Comparison of ENCODE assay signal across 8 cellular contexts in genomic region chr22:26502688-26503561, GRCh38. TPM values are rescaled to one million over a fixed set of nuclear protein-coding genes. Genes with fewer than 3 reads are reported as not detected.
DNase-seq lines count a peak whose midpoint lies in the region; ATAC-seq and TF ChIP-seq lines count a peak whose summit lies in the region.

No MANE protein-coding gene starts in this region.

- no peaks in the 10 kb centered on the region for H4K20me1 ChIP-seq in osteoblast (ENCODE audit: insufficient read depth, low read length)

- H3K36me3 ChIP-seq in osteoblast (ENCODE audit: insufficient read depth, low read length), result peaks cover 85% of the 10 kb centered on the region

- H3K27ac ChIP-seq in osteoblast (ENCODE audit: low read depth, low read length), result no peak overlapping the region

- peaks cover 9% of the 10 kb centered on the region for H3K4me1 ChIP-seq in osteoblast (ENCODE audit: insufficient read depth, low read length)

- no peaks in the 10 kb centered on the region for H3K27me3 ChIP-seq in osteoblast (ENCODE audit: insufficient read depth, low read length)

- H3K4me3 Mint-ChIP-seq in activated T-cell treated with anti-CD3 and anti-CD28 coated beads, Interleukin-2, amount 50 U/mL, for 24 hours, result no peak overlapping the region

- H3K9me3 Mint-ChIP-seq in activated T-cell treated with anti-CD3 and anti-CD28 coated beads, Interleukin-2, amount 50 U/mL, for 24 hours, result no peaks in the 10 kb centered on the region

- TF ChIP-seq CTCF in fibroblast of pulmonary artery (IDR thresholded peaks at IDR 0.05; ENCODE audit: low read length, missing control alignments) (peak; percentile 65), osteoblast (IDR thresholded peaks at IDR 0.05; ENCODE audit: extremely low read depth, low read depth, low read length) (peak; percentile 65)

- DNase-seq in NK-92 treated with Interleukin-12 subunit alpha and Interleukin-12 subunit beta, amount 100 ng/mL, for 24 hours (lab: John Stamatoyannopoulos, UW), result peak; percentile 59
- DNase-seq in NK-92 (lab: John Stamatoyannopoulos, UW; ENCODE audit: unreplicated experiment) (no peak), NOMO-1 treated with DMSO at 0.1 percent for 48 hours (lab: John Stamatoyannopoulos, UW; ENCODE audit: unreplicated experiment) (peak; percentile 81), fibroblast of pulmonary artery (ENCODE audit: low read depth) (peak; percentile 61), osteoblast (ENCODE audit: insufficient read length, low spot score, missing footprints) (no peak)
- peak; percentile 60 for DNase-seq in activated T-cell treated with anti-CD3 and anti-CD28 coated beads, Interleukin-2, amount 50 U/mL, for 24 hours

- peaks cover 27% of the 10 kb centered on the region for H3K4me1 Mint-ChIP-seq in activated T-cell treated with anti-CD3 and anti-CD28 coated beads, Interleukin-2, amount 50 U/mL, for 24 hours (ENCODE audit: low read depth)

- no peak overlapping the region for H3K4me3 ChIP-seq in fibroblast of pulmonary artery (replicated peaks; ENCODE audit: low read depth, low read length)
- H3K4me3 ChIP-seq in osteoblast (ENCODE audit: insufficient read depth, low read length), result no peak overlapping the region

- H3K9me3 ChIP-seq in osteoblast (ENCODE audit: low read depth, low read length), result no peaks in the 10 kb centered on the region

- no peak overlapping the region for H3K4me2 ChIP-seq in osteoblast (ENCODE audit: insufficient read depth, low read length)

- peak overlapping the region; percentile 91 for H3K27ac Mint-ChIP-seq in activated T-cell treated with anti-CD3 and anti-CD28 coated beads, Interleukin-2, amount 50 U/mL, for 24 hours

- no peak overlapping the region for H2AFZ ChIP-seq in osteoblast (ENCODE audit: low read length)

- H3K79me2 ChIP-seq in osteoblast (ENCODE audit: insufficient read depth, low read length), result peaks cover 11% of the 10 kb centered on the region

- ATAC-seq in GM18868 (IDR thresholded peaks at IDR 0.05; ENCODE audit: unreplicated experiment) (no peak), HG02981 (IDR thresholded peaks at IDR 0.05; ENCODE audit: unreplicated experiment) (no peak)

- peaks cover 92% of the 10 kb centered on the region for H3K36me3 Mint-ChIP-seq in activated T-cell treated with anti-CD3 and anti-CD28 coated beads, Interleukin-2, amount 50 U/mL, for 24 hours (ENCODE audit: low read depth)

- no peaks in the 10 kb centered on the region for H3K27me3 Mint-ChIP-seq in activated T-cell treated with anti-CD3 and anti-CD28 coated beads, Interleukin-2, amount 50 U/mL, for 24 hours

RNA-seq across cellular contexts. Expression of gene TFIP11, which starts 9.3 kb away (rescaled TPM):
- total RNA-seq in osteoblast, result 34.7 and 41.0 TPM in 2 replicates

RNA-seq across cellular contexts. Expression of gene SRRD, which starts 19.2 kb away (rescaled TPM):
- total RNA-seq in osteoblast, result 9.7 and 11.2 TPM in 2 replicates

RNA-seq across cellular contexts. Expression of gene HPS4, which starts 19.3 kb away (rescaled TPM):
- 47.4 and 47.7 TPM in 2 replicates for total RNA-seq in osteoblast

Comparison
In these comparisons a context has a peak if more than half of its experiments do, and no peak if none do; other contexts are left out.
1. DNase-seq: peak in NK-92 treated with Interleukin-12 subunit alpha and Interleukin-12 subunit beta, amount 100 ng/mL, for 24 hours (single experiment), NOMO-1 treated with DMSO at 0.1 percent for 48 hours (single experiment), activated T-cell treated with anti-CD3 and anti-CD28 coated beads, Interleukin-2, amount 50 U/mL, for 24 hours (single experiment) and fibroblast of pulmonary artery (single experiment); none in NK-92 (single experiment) and osteoblast (single experiment).